15 cellular contexts compared by ENCODE assay signal in the genomic region with DNA sequence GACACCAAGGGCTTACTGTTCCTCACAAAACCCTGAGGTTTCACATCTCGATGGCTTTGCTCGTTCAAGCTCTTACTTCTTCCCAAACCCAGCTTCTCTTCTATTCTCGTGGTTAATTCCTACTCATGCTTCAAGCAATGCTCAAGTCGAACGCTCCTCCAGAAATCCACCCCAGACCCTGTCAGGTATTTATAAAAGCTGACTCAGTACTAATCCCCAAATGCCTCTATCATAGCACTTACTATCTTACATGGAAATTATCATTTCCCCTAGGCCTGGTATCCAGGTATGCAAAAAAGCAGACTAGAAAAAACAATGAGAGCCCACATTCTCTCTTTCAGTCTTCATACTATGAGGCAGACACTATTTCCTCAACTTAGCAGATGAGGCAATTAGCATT. TPM values are rescaled to one million over a fixed set of nuclear protein-coding genes. Genes with fewer than 3 reads are reported as not detected.
DNase-seq lines count a peak whose midpoint lies in the region; ATAC-seq, FAIRE-seq and TF ChIP-seq lines count a peak whose summit lies in the region.
"Had no signal": no experiment of that assay in that cellular context is flagged by ENCODE, and none has a peak within 500 bp of the region (broad histone marks: within the 10 kb centered on the region; RNA-seq: fewer than 3 reads in every experiment).

No MANE protein-coding gene starts in this region.

- WGBS in pancreas, 2 donors = 89 to 93% methylated on average over 5 of the region's 5 CpGs

- TF ChIP-seq CTCF in CD8-positive, alpha-beta T cell (IDR thresholded peaks at IDR 0.05) = no peak
- TF ChIP-seq CTCF in pancreas (IDR thresholded peaks at IDR 0.05) = no peak

- no peak for FAIRE-seq in pancreas (lab: Jason Lieb, UNC)

- no peak overlapping the region for H3K27ac ChIP-seq in CD8-positive, alpha-beta T cell (ENCODE audit: low read depth, low read length)
- no peak overlapping the region for H3K27ac ChIP-seq in pancreas
- H3K27ac ChIP-seq: BLaER1 treated with 17β-estradiol and CSF1 and Interleukin-3, amounts not matched to agents 10 nM and 100 nM; GM23248 had no signal

- no peak for ATAC-seq in activated T-cell treated with anti-CD3 and anti-CD28 coated beads, Interleukin-2, amount 50 U/mL, for 72 hours (replicated peaks in 1 of 2)
- ATAC-seq in activated T-cell treated with anti-CD3 and anti-CD28 coated beads, Interleukin-2, amount 50 U/mL, for 4 hours = no peak
- no peak for ATAC-seq in CD8-positive, alpha-beta T cell
- ATAC-seq in stimulated activated effector memory CD8-positive, alpha-beta T cell treated with anti-CD3 and anti-CD28 coated beads, Interleukin-12 subunit alpha, Interleukin-12 subunit beta, amount 100 ng/mL, for 72 hours = no peak
- ATAC-seq in HG02885 (IDR thresholded peaks at IDR 0.05; ENCODE audit: poor library complexity, unreplicated experiment) = no peak
- no peak for ATAC-seq in pancreas

- no peaks in the 10 kb centered on the region for H3K27me3 ChIP-seq in CD8-positive, alpha-beta T cell (ENCODE audit: insufficient read depth, low read length)
- H3K27me3 ChIP-seq in pancreas = no peaks in the 10 kb centered on the region
- H3K27me3 ChIP-seq: BLaER1 treated with 17β-estradiol and CSF1 and Interleukin-3, amounts not matched to agents 10 nM and 100 nM had no signal

- peak overlapping the region; percentile 61 for H3K27ac Mint-ChIP-seq in activated T-cell treated with anti-CD3 and anti-CD28 coated beads, Interleukin-2, amount 50 U/mL, for 72 hours
- H3K27ac Mint-ChIP-seq in CD8-positive, alpha-beta T cell = peak overlapping the region; percentile 38
- H3K27ac Mint-ChIP-seq in stimulated activated effector memory CD8-positive, alpha-beta T cell treated with anti-CD3 and anti-CD28 coated beads, Interleukin-12 subunit alpha, Interleukin-12 subunit beta, amount 100 ng/mL, for 72 hours = peak overlapping the region; percentile 3

- no peaks in the 10 kb centered on the region for H3K27me3 Mint-ChIP-seq in activated T-cell treated with anti-CD3 and anti-CD28 coated beads, Interleukin-2, amount 50 U/mL, for 72 hours (ENCODE audit: low read depth)
- H3K27me3 Mint-ChIP-seq in activated T-cell treated with anti-CD3 and anti-CD28 coated beads, Interleukin-2, amount 50 U/mL, for 4 hours (ENCODE audit: low read depth) = no peaks in the 10 kb centered on the region
- no peaks in the 10 kb centered on the region for H3K27me3 Mint-ChIP-seq in CD8-positive, alpha-beta T cell (ENCODE audit: low read depth)
- H3K27me3 Mint-ChIP-seq: IgD-negative memory B cell had no signal

- H3K36me3 ChIP-seq in CD8-positive, alpha-beta T cell (ENCODE audit: insufficient read depth, low read length) = peaks cover 41% of the 10 kb centered on the region
- H3K36me3 ChIP-seq in pancreas = peaks cover 0 to 52% (median 31%) of the 10 kb centered on the region in 3 donors

- DNase-seq in activated T-cell treated with anti-CD3 and anti-CD28 coated beads, Interleukin-2, amount 50 U/mL, for 72 hours = no peak
- no peak for DNase-seq in activated T-cell treated with anti-CD3 and anti-CD28 coated beads, Interleukin-2, amount 50 U/mL, for 4 hours
- no peak for DNase-seq in CD8-positive, alpha-beta T cell
- peak; percentile 63 for DNase-seq in NCI-H1048 (lab: John Stamatoyannopoulos, UW)
- no peak for DNase-seq in stimulated activated effector memory CD8-positive, alpha-beta T cell treated with anti-CD3 and anti-CD28 coated beads, Interleukin-12 subunit alpha, Interleukin-12 subunit beta, amount 100 ng/mL, for 72 hours (ENCODE audit: low spot score in 2 of 2)
- no peak for DNase-seq in pancreas
- DNase-seq: ACHN; Calu3; CD4-positive, CD25-positive, alpha-beta regulatory T cell; DMS 273 treated with DMSO at 0.1 percent for 48 hours; GM23248; H7 had no signal

- H3K4me1 ChIP-seq in CD8-positive, alpha-beta T cell (ENCODE audit: insufficient read depth, low read length) = no peaks in the 10 kb centered on the region
- peaks cover 0 to 2% (median 0%) of the 10 kb centered on the region in 3 donors for H3K4me1 ChIP-seq in pancreas

- no peaks in the 10 kb centered on the region for H3K9me3 Mint-ChIP-seq in activated T-cell treated with anti-CD3 and anti-CD28 coated beads, Interleukin-2, amount 50 U/mL, for 72 hours
- H3K9me3 Mint-ChIP-seq in activated T-cell treated with anti-CD3 and anti-CD28 coated beads, Interleukin-2, amount 50 U/mL, for 4 hours = no peaks in the 10 kb centered on the region
- H3K9me3 Mint-ChIP-seq in CD8-positive, alpha-beta T cell = no peaks in the 10 kb centered on the region
- no peaks in the 10 kb centered on the region for H3K9me3 Mint-ChIP-seq in stimulated activated effector memory CD8-positive, alpha-beta T cell treated with anti-CD3 and anti-CD28 coated beads, Interleukin-12 subunit alpha, Interleukin-12 subunit beta, amount 100 ng/mL, for 72 hours
- H3K9me3 Mint-ChIP-seq: CD4-positive, CD25-positive, alpha-beta regulatory T cell; IgD-negative memory B cell had no signal

- POLR2A ChIA-PET in CD8-positive, alpha-beta T cell (lab: Charles Lee) = no interaction called here

- H3K4me3 Mint-ChIP-seq in activated T-cell treated with anti-CD3 and anti-CD28 coated beads, Interleukin-2, amount 50 U/mL, for 72 hours = no peak overlapping the region
- no peak overlapping the region for H3K4me3 Mint-ChIP-seq in activated T-cell treated with anti-CD3 and anti-CD28 coated beads, Interleukin-2, amount 50 U/mL, for 4 hours
- no peak overlapping the region for H3K4me3 Mint-ChIP-seq in CD8-positive, alpha-beta T cell
- no peak overlapping the region for H3K4me3 Mint-ChIP-seq in stimulated activated effector memory CD8-positive, alpha-beta T cell treated with anti-CD3 and anti-CD28 coated beads, Interleukin-12 subunit alpha, Interleukin-12 subunit beta, amount 100 ng/mL, for 72 hours
- H3K4me3 Mint-ChIP-seq: CD4-positive, CD25-positive, alpha-beta regulatory T cell; IgD-negative memory B cell had no signal

- H3K4me3 ChIP-seq in CD8-positive, alpha-beta T cell (ENCODE audit: low read depth, low read length) = no peak overlapping the region
- no peak overlapping the region for H3K4me3 ChIP-seq in pancreas
- H3K4me3 ChIP-seq: BLaER1 treated with 17β-estradiol and CSF1 and Interleukin-3, amounts not matched to agents 10 nM and 100 nM; GM23248 had no signal

- CTCF ChIA-PET in CD8-positive, alpha-beta T cell (lab: Charles Lee) = no interaction called here

- peaks cover 14% of the 10 kb centered on the region for H3K4me1 Mint-ChIP-seq in activated T-cell treated with anti-CD3 and anti-CD28 coated beads, Interleukin-2, amount 50 U/mL, for 72 hours (ENCODE audit: low read depth)
- H3K4me1 Mint-ChIP-seq in activated T-cell treated with anti-CD3 and anti-CD28 coated beads, Interleukin-2, amount 50 U/mL, for 4 hours (ENCODE audit: low read depth) = peaks cover 16% of the 10 kb centered on the region
- H3K4me1 Mint-ChIP-seq in CD8-positive, alpha-beta T cell (ENCODE audit: low read depth) = peaks cover 12% of the 10 kb centered on the region
- H3K4me1 Mint-ChIP-seq in stimulated activated effector memory CD8-positive, alpha-beta T cell treated with anti-CD3 and anti-CD28 coated beads, Interleukin-12 subunit alpha, Interleukin-12 subunit beta, amount 100 ng/mL, for 72 hours = peaks cover 11% of the 10 kb centered on the region

- H3K9me3 ChIP-seq in CD8-positive, alpha-beta T cell (ENCODE audit: low read length) = no peaks in the 10 kb centered on the region
- H3K9me3 ChIP-seq in pancreas = no peaks in the 10 kb centered on the region
- H3K9me3 ChIP-seq: BLaER1 treated with 17β-estradiol and CSF1 and Interleukin-3, amounts not matched to agents 10 nM and 100 nM had no signal

- intact Hi-C loops in CD8-positive, alpha-beta T cell (cut with DNase I, micrococcal nuclease) = no loop called here
- intact Hi-C loops in pancreas (cut with DNase I) = no loop called here

- H3K36me3 Mint-ChIP-seq in activated T-cell treated with anti-CD3 and anti-CD28 coated beads, Interleukin-2, amount 50 U/mL, for 72 hours (ENCODE audit: insufficient read depth in 2 of 2) = peaks cover 5 to 31% of the 10 kb centered on the region in 2 donors
- peaks cover 58% of the 10 kb centered on the region for H3K36me3 Mint-ChIP-seq in activated T-cell treated with anti-CD3 and anti-CD28 coated beads, Interleukin-2, amount 50 U/mL, for 4 hours (ENCODE audit: insufficient read depth)
- peaks cover 76% of the 10 kb centered on the region for H3K36me3 Mint-ChIP-seq in CD8-positive, alpha-beta T cell
- peaks cover 91% of the 10 kb centered on the region for H3K36me3 Mint-ChIP-seq in stimulated activated effector memory CD8-positive, alpha-beta T cell treated with anti-CD3 and anti-CD28 coated beads, Interleukin-12 subunit alpha, Interleukin-12 subunit beta, amount 100 ng/mL, for 72 hours
- H3K36me3 Mint-ChIP-seq: IgD-negative memory B cell had no signal

RNA-seq across cellular contexts. Expression of gene EBNA1BP2, which starts 6.3 kb away (rescaled TPM):
- total RNA-seq in activated T-cell treated with anti-CD3 and anti-CD28 coated beads, Interleukin-2, amount 50 U/mL, for 72 hours = 10 to 100 TPM; 37.0 to 46.4 TPM
- 100 to 1,000 TPM; 260 to 288 (median 265) TPM for total RNA-seq in activated T-cell treated with anti-CD3 and anti-CD28 coated beads, Interleukin-2, amount 50 U/mL, for 4 hours
- 10 to 100 TPM; 22.1 to 23.1 TPM for total RNA-seq in CD8-positive, alpha-beta T cell
- total RNA-seq in pancreas = 10 to 100 TPM; 13.2 to 29.5 (median 22.8) TPM
- polyA plus RNA-seq in pancreas = 10 to 100 TPM; 23.4 to 47.1 TPM

RNA-seq across cellular contexts. Expression of gene CFAP57, which starts 6.4 kb away (rescaled TPM):
- under 1 TPM; 0.36 to 0.76 TPM for total RNA-seq in activated T-cell treated with anti-CD3 and anti-CD28 coated beads, Interleukin-2, amount 50 U/mL, for 72 hours
- under 1 TPM in 2 of 3 donors, not detected in 1; 0.05 to 0.41 TPM for total RNA-seq in activated T-cell treated with anti-CD3 and anti-CD28 coated beads, Interleukin-2, amount 50 U/mL, for 4 hours
- not detected for total RNA-seq in CD8-positive, alpha-beta T cell
- under 1 TPM; 0.14 to 0.47 (median 0.21) TPM for total RNA-seq in pancreas
- polyA plus RNA-seq in pancreas = under 1 TPM; 0.14 to 0.61 TPM
- total RNA-seq: CD4-positive, CD25-positive, alpha-beta regulatory T cell had no signal

Comparison
In these comparisons a context has a peak if more than half of its experiments do, and no peak if none do; other contexts are left out.
1. RNA of gene EBNA1BP2, which starts 6.3 kb away (total RNA-seq): 260 to 288 TPM in activated T-cell treated with anti-CD3 and anti-CD28 coated beads, Interleukin-2, amount 50 U/mL, for 4 hours; 37.0 to 46.4 TPM in activated T-cell treated with anti-CD3 and anti-CD28 coated beads, Interleukin-2, amount 50 U/mL, for 72 hours, 13.2 to 29.5 TPM in pancreas and 22.1 to 23.1 TPM in CD8-positive, alpha-beta T cell; every median in the first group is over 4 times any median in the second.
2. H3K27ac Mint-ChIP-seq: peak in every context shown above with its lines; median percentile 61 in activated T-cell treated with anti-CD3 and anti-CD28 coated beads, Interleukin-2, amount 50 U/mL, for 72 hours; 38 in CD8-positive, alpha-beta T cell; 3 in stimulated activated effector memory CD8-positive, alpha-beta T cell treated with anti-CD3 and anti-CD28 coated beads, Interleukin-12 subunit alpha, Interleukin-12 subunit beta, amount 100 ng/mL, for 72 hours.